Comparison of ENCODE assay signal across 1 cellular context in the genomic region with DNA sequence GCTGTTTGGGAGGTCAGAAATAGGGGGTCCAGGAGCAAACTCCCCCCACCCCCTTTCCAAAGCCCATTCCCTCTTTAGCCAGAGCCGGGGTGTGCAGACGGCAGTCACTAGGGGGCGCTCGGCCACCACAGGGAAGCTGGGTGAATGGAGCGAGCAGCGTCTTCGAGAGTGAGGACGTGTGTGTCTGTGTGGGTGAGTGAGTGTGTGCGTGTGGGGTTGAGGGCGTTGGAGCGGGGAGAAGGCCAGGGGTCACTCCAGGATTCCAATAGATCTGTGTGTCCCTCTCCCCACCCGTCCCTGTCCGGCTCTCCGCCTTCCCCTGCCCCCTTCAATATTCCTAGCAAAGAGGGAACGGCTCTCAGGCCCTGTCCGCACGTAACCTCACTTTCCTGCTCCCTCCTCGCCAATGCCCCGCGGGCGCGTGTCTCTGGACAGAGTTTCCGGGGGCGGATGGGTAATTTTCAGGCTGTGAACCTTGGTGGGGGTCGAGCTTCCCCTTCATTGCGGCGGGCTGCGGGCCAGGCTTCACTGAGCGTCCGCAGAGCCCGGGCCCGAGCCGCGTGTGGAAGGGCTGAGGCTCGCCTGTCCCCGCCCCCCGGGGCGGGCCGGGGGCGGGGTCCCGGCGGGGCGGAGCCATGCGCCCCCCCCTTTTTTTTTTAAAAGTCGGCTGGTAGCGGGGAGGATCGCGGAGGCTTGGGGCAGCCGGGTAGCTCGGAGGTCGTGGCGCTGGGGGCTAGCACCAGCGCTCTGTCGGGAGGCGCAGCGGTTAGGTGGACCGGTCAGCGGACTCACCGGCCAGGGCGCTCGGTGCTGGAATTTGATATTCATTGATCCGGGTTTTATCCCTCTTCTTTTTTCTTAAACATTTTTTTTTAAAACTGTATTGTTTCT.
TF ChIP-seq lines count a peak whose summit lies in the region.

Gene VEGFA (plus strand): TSS at position 686 of the 891 bp plus-strand sequence.

TF ChIP-seq in K562, 482 proteins besides CTCF, POLR2A, EP300 and RAD21 (continued from another document and continues in another):
- 0 out of 2 replicates have a peak, but pooled peaks have one; percentile 5 for TF ChIP-seq GMEB1 (CRISPR knock-in tag; IDR thresholded peaks at IDR 0.05)
- TF ChIP-seq POLR3G (IDR thresholded peaks at IDR 0.05; ENCODE audit: extremely low read depth, insufficient read length, insufficient replicate concordance) = no peak
- no peak for TF ChIP-seq ZNF717 (CRISPR knock-in tag; IDR thresholded peaks at IDR 0.05)
- no peak; the same call in 1 of the 2 replicates for TF ChIP-seq SREBF1 (IDR thresholded peaks at IDR 0.05; ENCODE audit: borderline replicate concordance, low read depth, low read length)
- peak; percentile 86 for TF ChIP-seq BCOR (IDR thresholded peaks at IDR 0.05)
- no peak for TF ChIP-seq MXD1 (CRISPR knock-in tag; IDR thresholded peaks at IDR 0.05; ENCODE audit: borderline replicate concordance, poor library complexity, severe bottlenecking)
- no peak for TF ChIP-seq ZNF282 (CRISPR knock-in tag; IDR thresholded peaks at IDR 0.05)
- TF ChIP-seq ZNF644 (tag; IDR thresholded peaks at IDR 0.05; ENCODE audit: low read depth) = no peak
- peak; percentile 92; the same call in 1 of the 2 replicates for TF ChIP-seq OTX1 (CRISPR knock-in tag; IDR thresholded peaks at IDR 0.05)
- no peak; the same call in 1 of the 2 replicates for TF ChIP-seq CTBP1 (IDR thresholded peaks at IDR 0.05; ENCODE audit: borderline replicate concordance)
- TF ChIP-seq MCM5 (IDR thresholded peaks at IDR 0.05; ENCODE audit: low read depth) = no peak
- no peak for TF ChIP-seq PYGO2 (tag; IDR thresholded peaks at IDR 0.05)
- TF ChIP-seq POU5F1 (IDR thresholded peaks at IDR 0.05; ENCODE audit: borderline replicate concordance, low read depth, low read length, partially characterized antibody) = no peak
- TF ChIP-seq DDX20 (tag; IDR thresholded peaks at IDR 0.05; ENCODE audit: low read depth) = no peak
- TF ChIP-seq JUNB (CRISPR knock-in tag; conservative IDR thresholded peaks at IDR 0.05) = no peak
- no peak for TF ChIP-seq MAFK (IDR thresholded peaks at IDR 0.05; ENCODE audit: low read length)
- TF ChIP-seq ASH1L (IDR thresholded peaks at IDR 0.05; ENCODE audit: borderline replicate concordance, low read depth, partially characterized antibody) = no peak
- 0 out of 4 replicates have a peak, but pooled peaks of 1 of the 2 experiments have one; percentile 25 for TF ChIP-seq ETV6 (IDR thresholded peaks at IDR 0.05; ENCODE audit: borderline replicate concordance in 1 of 2, low read depth in 2 of 2, low read length in 1 of 2)
- no peak for TF ChIP-seq ETV6 (CRISPR knock-in tag; IDR thresholded peaks at IDR 0.05; ENCODE audit: borderline replicate concordance)
- peak; percentile 66 for TF ChIP-seq SMARCA4 (IDR thresholded peaks at IDR 0.05)
- peak; percentile 93 for TF ChIP-seq ZNF511 (CRISPR knock-in tag; IDR thresholded peaks at IDR 0.05)
- TF ChIP-seq ESRRB (CRISPR knock-in tag; IDR thresholded peaks at IDR 0.05; ENCODE audit: borderline replicate concordance) = no peak
- peak; percentile 35 for TF ChIP-seq E2F8 (IDR thresholded peaks at IDR 0.05; ENCODE audit: low read depth, partially characterized antibody)
- 0 out of 4 replicates have a peak, but pooled peaks of 1 of the 2 experiments have one; percentile 12 for TF ChIP-seq SRF (CRISPR knock-in tag; IDR thresholded peaks at IDR 0.05)
- TF ChIP-seq, protein P1, sequence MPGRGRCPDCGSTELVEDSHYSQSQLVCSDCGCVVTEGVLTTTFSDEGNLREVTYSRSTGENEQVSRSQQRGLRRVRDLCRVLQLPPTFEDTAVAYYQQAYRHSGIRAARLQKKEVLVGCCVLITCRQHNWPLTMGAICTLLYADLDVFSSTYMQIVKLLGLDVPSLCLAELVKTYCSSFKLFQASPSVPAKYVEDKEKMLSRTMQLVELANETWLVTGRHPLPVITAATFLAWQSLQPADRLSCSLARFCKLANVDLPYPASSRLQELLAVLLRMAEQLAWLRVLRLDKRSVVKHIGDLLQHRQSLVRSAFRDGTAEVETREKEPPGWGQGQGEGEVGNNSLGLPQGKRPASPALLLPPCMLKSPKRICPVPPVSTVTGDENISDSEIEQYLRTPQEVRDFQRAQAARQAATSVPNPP (IDR thresholded peaks at IDR 0.05; ENCODE audit: borderline replicate concordance, insufficient read depth, insufficient read length) = no peak
- TF ChIP-seq PTRF (tag; IDR thresholded peaks at IDR 0.05) = no peak
- TF ChIP-seq COPS2 (conservative IDR thresholded peaks at IDR 0.05) = no peak
- TF ChIP-seq TAF9B (IDR thresholded peaks at IDR 0.05; ENCODE audit: partially characterized antibody) = no peak
- TF ChIP-seq PRPF4 (IDR thresholded peaks at IDR 0.05; ENCODE audit: insufficient read depth, low read depth, low read length, poor library complexity, severe bottlenecking) = no peak
- peak; percentile 46 for TF ChIP-seq CREB3L1 (IDR thresholded peaks at IDR 0.05; ENCODE audit: borderline replicate concordance, low read depth)
- TF ChIP-seq KAT8 (IDR thresholded peaks at IDR 0.05; ENCODE audit: low read depth) = no peak
- TF ChIP-seq NR2C2 (CRISPR knock-in tag; IDR thresholded peaks at IDR 0.05) = peak; percentile 74; the same call in 1 of the 2 replicates
- peak; percentile 58; the same call in 1 of the 2 replicates for TF ChIP-seq NR2C2 (tag; IDR thresholded peaks at IDR 0.05)
- TF ChIP-seq SMAD1 (IDR thresholded peaks at IDR 0.05; ENCODE audit: low read depth, low read length, partially characterized antibody) = peak; percentile 87
- no peak for TF ChIP-seq NR2C1 (IDR thresholded peaks at IDR 0.05)
- TF ChIP-seq NR2C1 (tag; IDR thresholded peaks at IDR 0.05) = peak; percentile 37
- TF ChIP-seq MAFF (IDR thresholded peaks at IDR 0.05; ENCODE audit: low read length) = no peak
- TF ChIP-seq NR2F6 (CRISPR knock-in tag; IDR thresholded peaks at IDR 0.05) = 0 out of 2 replicates have a peak, but pooled peaks have one; percentile 29
- no peak for TF ChIP-seq SOX6 (IDR thresholded peaks at IDR 0.05)
- no peak for TF ChIP-seq ZKSCAN3 (CRISPR knock-in tag; IDR thresholded peaks at IDR 0.05)
- TF ChIP-seq TRIM24 (IDR thresholded peaks at IDR 0.05) = peak in 1 of 2 experiments; percentile 51; a peak in 2 of 4 replicates
- no peak for TF ChIP-seq ZNF584 (CRISPR knock-in tag; IDR thresholded peaks at IDR 0.05; ENCODE audit: low read depth)
- no peak for TF ChIP-seq ZNF121 (CRISPR knock-in tag; conservative IDR thresholded peaks at IDR 0.05)
- no peak for TF ChIP-seq MEIS2 (IDR thresholded peaks at IDR 0.05; ENCODE audit: partially characterized antibody)
- 0 out of 2 replicates have a peak, but pooled peaks have one; percentile 10 for TF ChIP-seq ATF4 (CRISPR knock-in tag; IDR thresholded peaks at IDR 0.05)
- TF ChIP-seq ZNF274 (IDR thresholded peaks at IDR 0.05; ENCODE audit: borderline replicate concordance, low read depth, low read length) = no peak
- TF ChIP-seq CREBBP (IDR thresholded peaks at IDR 0.05; ENCODE audit: low read depth, low read length) = no peak
- no peak for TF ChIP-seq ZBTB33 (CRISPR knock-in tag; IDR thresholded peaks at IDR 0.05)
- TF ChIP-seq, protein P2, sequence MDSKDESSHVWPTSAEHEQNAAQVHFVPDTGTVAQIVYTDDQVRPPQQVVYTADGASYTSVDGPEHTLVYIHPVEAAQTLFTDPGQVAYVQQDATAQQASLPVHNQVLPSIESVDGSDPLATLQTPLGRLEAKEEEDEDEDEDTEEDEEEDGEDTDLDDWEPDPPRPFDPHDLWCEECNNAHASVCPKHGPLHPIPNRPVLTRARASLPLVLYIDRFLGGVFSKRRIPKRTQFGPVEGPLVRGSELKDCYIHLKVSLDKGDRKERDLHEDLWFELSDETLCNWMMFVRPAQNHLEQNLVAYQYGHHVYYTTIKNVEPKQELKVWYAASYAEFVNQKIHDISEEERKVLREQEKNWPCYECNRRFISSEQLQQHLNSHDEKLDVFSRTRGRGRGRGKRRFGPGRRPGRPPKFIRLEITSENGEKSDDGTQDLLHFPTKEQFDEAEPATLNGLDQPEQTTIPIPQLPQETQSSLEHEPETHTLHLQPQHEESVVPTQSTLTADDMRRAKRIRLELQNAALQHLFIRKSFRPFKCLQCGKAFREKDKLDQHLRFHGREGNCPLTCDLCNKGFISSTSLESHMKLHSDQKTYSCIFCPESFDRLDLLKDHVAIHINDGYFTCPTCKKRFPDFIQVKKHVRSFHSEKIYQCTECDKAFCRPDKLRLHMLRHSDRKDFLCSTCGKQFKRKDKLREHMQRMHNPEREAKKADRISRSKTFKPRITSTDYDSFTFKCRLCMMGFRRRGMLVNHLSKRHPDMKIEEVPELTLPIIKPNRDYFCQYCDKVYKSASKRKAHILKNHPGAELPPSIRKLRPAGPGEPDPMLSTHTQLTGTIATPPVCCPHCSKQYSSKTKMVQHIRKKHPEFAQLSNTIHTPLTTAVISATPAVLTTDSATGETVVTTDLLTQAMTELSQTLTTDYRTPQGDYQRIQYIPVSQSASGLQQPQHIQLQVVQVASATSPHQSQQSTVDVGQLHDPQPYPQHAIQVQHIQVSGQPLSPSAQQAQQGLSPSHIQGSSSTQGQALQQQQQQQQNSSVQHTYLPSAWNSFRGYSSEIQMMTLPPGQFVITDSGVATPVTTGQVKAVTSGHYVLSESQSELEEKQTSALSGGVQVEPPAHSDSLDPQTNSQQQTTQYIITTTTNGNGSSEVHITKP (IDR thresholded peaks at IDR 0.05; ENCODE audit: partially characterized antibody) = no peak
- 0 out of 2 replicates have a peak, but pooled peaks have one; percentile 30 for TF ChIP-seq GTF2A2 (tag; IDR thresholded peaks at IDR 0.05)
- no peak for TF ChIP-seq RFX1 (IDR thresholded peaks at IDR 0.05)
